ENCODE assay signal across 1 cellular context in genomic region chr1:207020016-207020708, GRCh38.
TF ChIP-seq lines count a peak whose summit lies in the region.

No MANE protein-coding gene starts in this region.

TF ChIP-seq in K562, 482 proteins besides CTCF, POLR2A, EP300 and RAD21 (continued from another document and continues in another):
- no peak for TF ChIP-seq UBTF (IDR thresholded peaks at IDR 0.05; ENCODE audit: borderline replicate concordance in 1 of 2, low read depth in 2 of 2, low read length in 2 of 2)
- no peak for TF ChIP-seq ZNF282 (CRISPR knock-in tag; IDR thresholded peaks at IDR 0.05)
- TF ChIP-seq PHF21A (IDR thresholded peaks at IDR 0.05; ENCODE audit: borderline replicate concordance, low read depth): no peak
- no peak for TF ChIP-seq STAT5A (IDR thresholded peaks at IDR 0.05; ENCODE audit: borderline replicate concordance, low read length)
- TF ChIP-seq HDAC6 (IDR thresholded peaks at IDR 0.05; ENCODE audit: low read depth, low read length): no peak
- TF ChIP-seq TGIF2 (CRISPR knock-in tag; IDR thresholded peaks at IDR 0.05): no peak
- no peak for TF ChIP-seq ARID1B (IDR thresholded peaks at IDR 0.05)
- no peak for TF ChIP-seq ZNF408 (CRISPR knock-in tag; IDR thresholded peaks at IDR 0.05; ENCODE audit: low read depth)
- 0 out of 2 replicates have a peak, but pooled peaks have one; percentile 22 for TF ChIP-seq ZNF740 (CRISPR knock-in tag; IDR thresholded peaks at IDR 0.05)
- TF ChIP-seq ZNF740 (tag; IDR thresholded peaks at IDR 0.05): no peak
- TF ChIP-seq SREBF2 (CRISPR knock-in tag; IDR thresholded peaks at IDR 0.05): 0 out of 2 replicates have a peak, but pooled peaks have one; percentile 22
- TF ChIP-seq E2F5 (CRISPR knock-in tag; IDR thresholded peaks at IDR 0.05): no peak
- TF ChIP-seq SP2 (IDR thresholded peaks at IDR 0.05; ENCODE audit: extremely low read depth, low read depth, low read length, poor library complexity, severe bottlenecking): no peak
- TF ChIP-seq ZNF695 (CRISPR knock-in tag; IDR thresholded peaks at IDR 0.05): no peak
- TF ChIP-seq ZNF277 (CRISPR knock-in tag; IDR thresholded peaks at IDR 0.05; ENCODE audit: borderline replicate concordance): no peak
- TF ChIP-seq CREB5 (CRISPR knock-in tag; IDR thresholded peaks at IDR 0.05): no peak
- 0 out of 2 replicates have a peak, but pooled peaks have one; percentile 37 for TF ChIP-seq TSC22D4 (tag; IDR thresholded peaks at IDR 0.05)
- TF ChIP-seq NFATC3 (IDR thresholded peaks at IDR 0.05): no peak
- no peak for TF ChIP-seq LARP7 (IDR thresholded peaks at IDR 0.05)
- peak; percentile 47; the same call in 1 of the 2 replicates for TF ChIP-seq ZNF263 (CRISPR knock-in tag; IDR thresholded peaks at IDR 0.05; ENCODE audit: borderline replicate concordance)
- TF ChIP-seq ETS1 (conservative IDR thresholded peaks at IDR 0.05; ENCODE audit: control insufficient read depth, low read depth, low read length): no peak
- no peak for TF ChIP-seq NFE2 (IDR thresholded peaks at IDR 0.05; ENCODE audit: low read depth)
- peak; percentile 92 for TF ChIP-seq KLF1 (tag; IDR thresholded peaks at IDR 0.05)
- TF ChIP-seq ZKSCAN1 (IDR thresholded peaks at IDR 0.05; ENCODE audit: low read depth, low read length): no peak
- TF ChIP-seq TCF7L2 (IDR thresholded peaks at IDR 0.05; ENCODE audit: low read depth, low read length): no peak
- no peak for TF ChIP-seq CBX1 (IDR thresholded peaks at IDR 0.05; ENCODE audit: low read depth)
- no peak for TF ChIP-seq GTF3C2 (IDR thresholded peaks at IDR 0.05; ENCODE audit: borderline replicate concordance, extremely low read depth, insufficient read length)
- no peak for TF ChIP-seq ZNF184 (CRISPR knock-in tag; IDR thresholded peaks at IDR 0.05)
- no peak for TF ChIP-seq SIRT6 (IDR thresholded peaks at IDR 0.05; ENCODE audit: low read depth, low read length)
- TF ChIP-seq RHOXF2B (CRISPR knock-in tag; conservative IDR thresholded peaks at IDR 0.05): no peak
- no peak for TF ChIP-seq POLR2B (IDR thresholded peaks at IDR 0.05; ENCODE audit: low read depth, partially characterized antibody)
- no peak for TF ChIP-seq MLX (CRISPR knock-in tag; conservative IDR thresholded peaks at IDR 0.05)
- TF ChIP-seq ZNF407 (IDR thresholded peaks at IDR 0.05; ENCODE audit: low read depth): no peak
- no peak for TF ChIP-seq DIDO1 (tag; IDR thresholded peaks at IDR 0.05; ENCODE audit: low read depth)
- no peak; the same call in 1 of the 2 replicates for TF ChIP-seq ZNF175 (CRISPR knock-in tag; IDR thresholded peaks at IDR 0.05; ENCODE audit: low read depth)
- TF ChIP-seq XRCC4 (IDR thresholded peaks at IDR 0.05; ENCODE audit: extremely low read depth, insufficient read depth, insufficient read length): no peak
- no peak for TF ChIP-seq SPI1 (IDR thresholded peaks at IDR 0.05; ENCODE audit: borderline replicate concordance, low read depth, low read length)
- TF ChIP-seq RFX1 (IDR thresholded peaks at IDR 0.05): no peak
- no peak for TF ChIP-seq XRCC3 (IDR thresholded peaks at IDR 0.05)
- TF ChIP-seq CAMTA2 (CRISPR knock-in tag; conservative IDR thresholded peaks at IDR 0.05): no peak
- TF ChIP-seq SETDB1 (IDR thresholded peaks at IDR 0.05; ENCODE audit: low read length): no peak
- no peak for TF ChIP-seq PTRF (tag; IDR thresholded peaks at IDR 0.05)
- TF ChIP-seq ZNF511 (CRISPR knock-in tag; IDR thresholded peaks at IDR 0.05): no peak
